Comparison of ENCODE assay signal across 8 cellular contexts in genomic region chr3:129316121-129317013, GRCh38. TPM values are rescaled to one million over a fixed set of nuclear protein-coding genes. Genes with fewer than 3 reads are reported as not detected.
DNase-seq lines count a peak whose midpoint lies in the region; FAIRE-seq and TF ChIP-seq lines count a peak whose summit lies in the region.

No MANE protein-coding gene starts in this region.

- H3K36me3 ChIP-seq in ACC112 (ENCODE audit: insufficient read depth, low read length) (no peaks in the 10 kb centered on the region), OCI-LY7 (ENCODE audit: insufficient read depth, low read length) (no peaks in the 10 kb centered on the region), mucosa of stomach (ENCODE audit: control insufficient read depth, insufficient read depth, low read length) (no peaks in the 10 kb centered on the region)

- CTCF ChIA-PET in OCI-LY7 (lab: Charles Lee; ENCODE audit: unreplicated experiment) = interaction anchor here (0.8 to 1.1 kb wide), 5 partner anchors 12 to 130 kb away, joined by 3 to 4 read pairs (median 3); partner anchors contain the start of gene HMCES

- H3K27me3 ChIP-seq in ACC112 (ENCODE audit: insufficient read depth, low read length) = no peaks in the 10 kb centered on the region
- no peaks in the 10 kb centered on the region for H3K27me3 ChIP-seq in mucosa of stomach (ENCODE audit: control insufficient read depth, insufficient read depth, low read length)

- peak overlapping the region; percentile 91 for H3K4me3 ChIP-seq in ACC112 (ENCODE audit: low read depth, low read length)
- peak overlapping the region; percentile 89 for H3K4me3 ChIP-seq in OCI-LY7 (ENCODE audit: low read depth, low read length, poor library complexity, severe bottlenecking)
- H3K4me3 ChIP-seq in epithelial cell of proximal tubule (ENCODE audit: low read depth, low read length) = peak overlapping the region; percentile 85
- peak overlapping the region; percentile 50 for H3K4me3 ChIP-seq in mucosa of stomach (ENCODE audit: low read length)

- H3K4me2 ChIP-seq in OCI-LY7 (ENCODE audit: low read length) = peak overlapping the region; percentile 87

- no TSS peak for BruUV-seq in OCI-LY7 (replicated peaks; lab: Mats Ljungman, UMichigan)

- TF ChIP-seq CTCF in OCI-LY7 (conservative IDR thresholded peaks at IDR 0.05; ENCODE audit: low read length) (peak; percentile 91), epithelial cell of proximal tubule (conservative IDR thresholded peaks at IDR 0.05; ENCODE audit: low read depth, low read length) (peak; percentile 43)

- H2AFZ ChIP-seq in ACC112 (ENCODE audit: low read length, unreplicated experiment) (peak overlapping the region; percentile 98), OCI-LY7 (ENCODE audit: low read length) (peak overlapping the region; percentile 89)

- peak; percentile 64 for FAIRE-seq in GM18507 (lab: Jason Lieb, UNC)

- POLR2A ChIA-PET in OCI-LY7 (lab: Charles Lee) = interaction anchor here (0.5 to 2.7 kb wide), 20 partner anchors 28 to 290 kb away, joined by 3 to 20 read pairs (median 4); partner anchors contain the start of genes COPG1, HMCES, IFT122 and MBD4

- H3K4me1 ChIP-seq in ACC112 (ENCODE audit: control insufficient read depth, insufficient read depth, low read length, unreplicated experiment) (peaks cover 9% of the 10 kb centered on the region), OCI-LY7 (ENCODE audit: insufficient read depth, low read length, poor library complexity, severe bottlenecking) (peaks cover 40% of the 10 kb centered on the region), mucosa of stomach (ENCODE audit: control insufficient read depth, insufficient read depth, low read length) (peaks cover 23% of the 10 kb centered on the region)

- no peaks in the 10 kb centered on the region for H4K20me1 ChIP-seq in OCI-LY7 (ENCODE audit: insufficient read depth, low read length)

- no peaks in the 10 kb centered on the region for H3K9me2 ChIP-seq in OCI-LY7 (ENCODE audit: insufficient read depth, low read length)

- peak overlapping the region; percentile 70 for H3K27ac ChIP-seq in ACC112 (ENCODE audit: low read depth, low read length)
- H3K27ac ChIP-seq in OCI-LY7 (ENCODE audit: low read depth, low read length, poor library complexity, severe bottlenecking) = peak overlapping the region; percentile 73

- intact Hi-C loops in OCI-LY7 (cut with micrococcal nuclease; ENCODE audit: unreplicated experiment) = loop anchor here (1.0 to 10.0 kb wide), 5 partner anchors 33 to 342 kb away; partner anchors contain the start of genes CNBP, HMCES and MBD4

- H3K79me2 ChIP-seq in ACC112 (ENCODE audit: control insufficient read depth, insufficient read depth, low read length, unreplicated experiment) = peaks cover 5% of the 10 kb centered on the region
- peaks cover 11% of the 10 kb centered on the region; the same call in 1 of the 2 replicates for H3K79me2 ChIP-seq in OCI-LY7 (ENCODE audit: insufficient read depth, low read depth, low read length)

- H3K9me3 ChIP-seq in OCI-LY7 (ENCODE audit: low read length) (no peaks in the 10 kb centered on the region), mucosa of stomach (ENCODE audit: control insufficient read depth, low read length) (no peaks in the 10 kb centered on the region)

- H3K9ac ChIP-seq in mucosa of stomach (ENCODE audit: low read length) = peak overlapping the region; percentile 89

- DNase-seq in GM18507 (ENCODE audit: extremely low spot score, insufficient read length, low read depth) (no peak), HT-29 (ENCODE audit: low spot score) (peak; percentile 94), OCI-LY7 (ENCODE audit: low spot score) (peak; percentile 86), activated T-cell treated with anti-CD3 and anti-CD28 coated beads for 48 hours (ENCODE audit: low read depth) (peak; percentile 84), epithelial cell of proximal tubule (ENCODE audit: low read depth) (peak; percentile 26)
- DNase-seq in stimulated activated CD8-positive, alpha-beta memory T cell treated with anti-CD3 and anti-CD28 coated beads, Interleukin-7, amount 100 ng/mL, for 1 hour (ENCODE audit: low read depth in 2 of 2) = peak; percentile 74 to 93

RNA-seq across cellular contexts. Expression of gene HMCES, which starts 37.7 kb away (rescaled TPM):
- 58.0 and 63.5 TPM in 2 replicates for total RNA-seq in HT-29 (2014; rRNA removed; shearing (Covaris generic))
- 90.6 and 104 TPM in 2 replicates for total RNA-seq in OCI-LY7 (2014; rRNA removed; shearing (Covaris generic))
- 287 and 320 TPM in 2 replicates for total RNA-seq in OCI-LY7 (2022)
- 40.3 and 43.0 TPM in 2 replicates for total RNA-seq in epithelial cell of proximal tubule
